In genomic region chr2:144516417-144516980, GRCh38 we compare ENCODE assay signal across 1 cellular context.
TF ChIP-seq lines count a peak whose summit lies in the region.

No MANE protein-coding gene starts in this region.

TF ChIP-seq in HEK293, 187 proteins besides CTCF, POLR2A, EP300 and RAD21 (continued from another document):
- TF ChIP-seq ZBTB8A (tag by site-specific recombination; IDR thresholded peaks at IDR 0.05) (peak; percentile 56; the same call in 1 of the 2 replicates), ZBTB26 (tag by site-specific recombination; optimal IDR thresholded peaks at IDR 0.05) (peak; percentile 25), ZNF777 (tag by site-specific recombination; IDR thresholded peaks at IDR 0.05; ENCODE audit: borderline replicate concordance) (no peak), ZNF157 (tag by site-specific recombination; IDR thresholded peaks at IDR 0.05) (no peak), SCRT2 (tag by site-specific recombination; IDR thresholded peaks at IDR 0.05) (no peak), SP7 (tag by site-specific recombination; IDR thresholded peaks at IDR 0.05) (no peak), ZNF10 (tag by site-specific recombination; IDR thresholded peaks at IDR 0.05) (no peak)
